Comparison of ENCODE assay signal across 17 cellular contexts in the genomic region with DNA sequence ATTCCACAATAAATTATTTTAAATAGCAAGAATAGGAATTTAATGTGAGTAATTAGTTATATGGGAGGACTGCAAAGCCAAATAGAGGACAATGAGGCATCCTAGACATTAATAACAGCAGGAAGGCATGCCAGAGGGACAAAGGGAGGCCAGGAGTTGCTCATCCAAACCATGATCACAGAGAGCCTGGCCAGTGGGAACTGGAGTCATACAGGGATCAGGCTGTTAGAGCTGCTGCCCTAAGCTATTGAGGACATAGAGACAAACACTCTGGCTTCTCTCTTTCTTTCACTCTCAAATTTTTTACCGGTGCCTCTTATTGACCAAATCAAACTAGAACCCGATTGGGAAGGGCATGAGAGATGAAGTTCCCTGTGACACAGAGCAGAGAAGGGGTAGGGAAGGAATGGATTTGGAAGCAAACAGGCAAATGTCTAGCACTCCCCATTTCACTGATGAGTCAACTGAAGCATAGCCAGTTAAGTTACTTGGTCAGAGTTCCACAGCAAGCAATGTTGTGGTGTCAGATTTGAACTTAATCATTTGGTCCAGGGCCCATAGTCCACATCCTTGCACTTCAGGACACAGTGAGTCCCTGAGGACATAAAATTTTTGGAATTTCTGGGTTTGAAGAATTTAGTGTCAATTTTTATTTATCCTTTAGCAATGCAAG. TPM values are rescaled to one million over a fixed set of nuclear protein-coding genes. Genes with fewer than 3 reads are reported as not detected.
DNase-seq lines count a peak whose midpoint lies in the region; ATAC-seq and TF ChIP-seq lines count a peak whose summit lies in the region.
"Had no signal": no experiment of that assay in that cellular context is flagged by ENCODE, and none has a peak within 500 bp of the region (broad histone marks: within the 10 kb centered on the region; RNA-seq: fewer than 3 reads in every experiment).

No MANE protein-coding gene starts in this region.

- peaks cover 21% of the 10 kb centered on the region; the same call in 1 of the 2 replicates for H3F3A ChIP-seq in PC-9 (ENCODE audit: insufficient read depth, low read depth)

- intact Hi-C loops in PC-9 (cut with micrococcal nuclease; ENCODE audit: unreplicated experiment), result no loop called here

- H3K9ac ChIP-seq in neuronal stem cell (ENCODE audit: low read depth, low read length, poor library complexity), result no peak overlapping the region

- H4K91ac ChIP-seq in neuronal stem cell (ENCODE audit: low read depth, low read length, poor library complexity), result no peak overlapping the region

- H3K4me1 ChIP-seq in PC-9 (replicated peaks; ENCODE audit: insufficient read depth) (peaks cover 36% of the 10 kb centered on the region), neuronal stem cell (ENCODE audit: control insufficient read depth in 2 of 2, insufficient read depth in 1 of 2, low read depth in 1 of 2, low read length in 2 of 2) (no peaks in the 10 kb centered on the region)
- no peaks in the 10 kb centered on the region for H3K4me1 ChIP-seq in effector memory CD4-positive, alpha-beta T cell (ENCODE audit: control insufficient read depth, insufficient read depth, low read length, poor library complexity, severe bottlenecking)
- H3K4me1 ChIP-seq: transverse colon had no signal

- H3K23ac ChIP-seq in neuronal stem cell (ENCODE audit: low read depth, low read length, poor library complexity), result no peak overlapping the region

- no peaks in the 10 kb centered on the region for H3K79me2 ChIP-seq in PC-9 (ENCODE audit: low read depth)

- no peaks in the 10 kb centered on the region for H3K9me2 ChIP-seq in PC-9 (ENCODE audit: insufficient read depth)

- H3K27me3 ChIP-seq in PC-9 (ENCODE audit: insufficient read depth, low read depth) (no peaks in the 10 kb centered on the region), neuronal stem cell (ENCODE audit: control insufficient read depth in 3 of 3, insufficient read depth in 3 of 3, low read depth in 1 of 3, low read length in 3 of 3) (no peaks in the 10 kb centered on the region)
- no peaks in the 10 kb centered on the region for H3K27me3 ChIP-seq in effector memory CD4-positive, alpha-beta T cell (replicated peaks; ENCODE audit: control insufficient read depth, insufficient read depth, low read length, poor library complexity, severe bottlenecking)
- H3K27me3 ChIP-seq: SJSA1, transverse colon had no signal

- H3K27ac ChIP-seq in PC-9, result 0 out of 2 replicates have a peak overlapping the region, but pooled peaks have one; percentile 36
- H3K27ac ChIP-seq in neuronal stem cell (replicated peaks; ENCODE audit: low read length), result no peak overlapping the region
- no peak overlapping the region for H3K27ac ChIP-seq in effector memory CD4-positive, alpha-beta T cell (ENCODE audit: insufficient read depth, low read length, poor library complexity, severe bottlenecking)
- H3K27ac ChIP-seq: SJSA1, transverse colon had no signal

- H3K4me3 ChIP-seq in PC-9 (no peak overlapping the region), neuronal stem cell (ENCODE audit: low read length in 2 of 2) (no peak overlapping the region)
- H3K4me3 ChIP-seq in effector memory CD4-positive, alpha-beta T cell (ENCODE audit: insufficient read depth, low read depth, low read length, poor library complexity, severe bottlenecking), result no peak overlapping the region
- H3K4me3 ChIP-seq: SJSA1, transverse colon had no signal

- no CpG with 5 or more reads among the region's 2 CpGs for WGBS in neuronal stem cell (ENCODE audit: extremely low coverage in 2 of 2, insufficient read length in 2 of 2, insufficient replicate concordance in 1 of 2), 2 donors

- no peak overlapping the region for H2BK120ac ChIP-seq in neuronal stem cell (ENCODE audit: low read depth, low read length)

- no peak overlapping the region for H2BK15ac ChIP-seq in neuronal stem cell (ENCODE audit: low read length)

- peaks cover 19% of the 10 kb centered on the region for H3K9me3 ChIP-seq in PC-9 (ENCODE audit: insufficient read depth, low read depth)
- H3K9me3 ChIP-seq in neuronal stem cell (replicated peaks in 1 of 2; ENCODE audit: control insufficient read depth in 2 of 2, insufficient read depth in 1 of 2, low read depth in 1 of 2, low read length in 2 of 2), result no peaks in the 10 kb centered on the region
- H3K9me3 ChIP-seq in effector memory CD4-positive, alpha-beta T cell (ENCODE audit: control insufficient read depth, low read length), result no peaks in the 10 kb centered on the region
- H3K9me3 ChIP-seq: SJSA1, transverse colon had no signal

- no peak overlapping the region for H2BK12ac ChIP-seq in neuronal stem cell (ENCODE audit: low read length)

- CTCF ChIA-PET in PC-9 (lab: Charles Lee) (no interaction called here), GM10248 (lab: Yijun Ruan, JAX) (interaction anchor here (1.6 kb wide), 1 partner anchor 46 kb away, joined by 3 read pairs; no protein-coding TSS in a partner anchor)

- peak; percentile 73 for DNase-seq in ELR (ENCODE audit: low read depth)
- DNase-seq in PC-9, result peak in 1 of 2 experiments; percentile 48
- no peak for DNase-seq in neuronal stem cell (ENCODE audit: low spot score)
- no peak for DNase-seq in GM10248 (ENCODE audit: extremely low spot score)
- no peak for DNase-seq in effector memory CD4-positive, alpha-beta T cell
- no peak for DNase-seq in GM10266 (ENCODE audit: extremely low spot score)
- DNase-seq: activated CD4-positive, alpha-beta memory T cell treated with anti-CD3 and anti-CD28 coated beads, Interleukin-2, amount 10 ng/mL, durations not matched to agents 7 days and 5 days; anterior cingulate cortex; effector CD4-positive, alpha-beta T cell; left cardiac atrium; NCI-H1417 treated with DMSO at 0.1 percent for 48 hours; NCI-H345; transverse colon had no signal

- H3K4me2 ChIP-seq in PC-9 (no peak overlapping the region), neuronal stem cell (ENCODE audit: insufficient read depth, low read length, poor library complexity, severe bottlenecking) (no peak overlapping the region)

- H3K18ac ChIP-seq in neuronal stem cell (ENCODE audit: low read length), result no peak overlapping the region

- H2AK5ac ChIP-seq in neuronal stem cell (ENCODE audit: low read depth, low read length), result no peak overlapping the region

- ATAC-seq in esophagus mucosa (peak; percentile 63), HG02588 (IDR thresholded peaks at IDR 0.05; ENCODE audit: unreplicated experiment) (no peak)
- ATAC-seq: left cardiac atrium had no signal

- H3K14ac ChIP-seq in neuronal stem cell (ENCODE audit: low read length), result no peak overlapping the region

- no peaks in the 10 kb centered on the region for H3K79me1 ChIP-seq in neuronal stem cell (ENCODE audit: low read depth, low read length)

- no peak overlapping the region for H4K8ac ChIP-seq in neuronal stem cell (ENCODE audit: low read depth, low read length)

- no peak overlapping the region for H2BK5ac ChIP-seq in neuronal stem cell (ENCODE audit: low read length)

- TF ChIP-seq CTCF in PC-9 (conservative IDR thresholded peaks at IDR 0.05) (no peak), GM10248 (IDR thresholded peaks at IDR 0.05; ENCODE audit: control extremely low read depth, extremely low read depth, low read depth, missing control alignments) (no peak), GM10266 (IDR thresholded peaks at IDR 0.05; ENCODE audit: control insufficient read depth, insufficient read depth, low read depth, missing control alignments) (no peak)

- H4K20me1 ChIP-seq in PC-9 (ENCODE audit: insufficient read depth), result no peaks in the 10 kb centered on the region

- H2AFZ ChIP-seq in PC-9 (peak overlapping the region; percentile 59; the same call in 1 of the 2 replicates), neuronal stem cell (ENCODE audit: low read length) (peak overlapping the region; percentile 24)

- BruUV-seq in PC-9 (replicated peaks; lab: Mats Ljungman, UMichigan), result no TSS peak

- H3K4ac ChIP-seq in neuronal stem cell (ENCODE audit: low read length), result no peak overlapping the region

- H3K36me3 ChIP-seq in PC-9 (ENCODE audit: low read depth), result no peaks in the 10 kb centered on the region
- H3K36me3 ChIP-seq in neuronal stem cell (replicated peaks in 1 of 2; ENCODE audit: control insufficient read depth in 2 of 2, insufficient read depth in 2 of 2, low read length in 2 of 2), result no peaks in the 10 kb centered on the region
- H3K36me3 ChIP-seq in effector memory CD4-positive, alpha-beta T cell (ENCODE audit: control insufficient read depth, insufficient read depth, low read length), result no peaks in the 10 kb centered on the region
- H3K36me3 ChIP-seq: SJSA1, transverse colon had no signal

- POLR2A ChIA-PET in PC-9 (lab: Charles Lee; ENCODE audit: unreplicated experiment), result no interaction called here
- POLR2A ChIA-PET in GM10248 (lab: Yijun Ruan, JAX), result interaction anchor here (0.7 kb wide), 1 partner anchor 293 kb away, joined by 5 read pairs; no protein-coding TSS in a partner anchor

RNA-seq across cellular contexts. Expression of a gene that starts 17.9 kb away (rescaled TPM):
- total RNA-seq in PC-9 (2021) (7.1 and 16.4 TPM in 2 replicates), esophagus mucosa (0.28 TPM)
- 1.1 TPM for polyA plus RNA-seq in neuronal stem cell (2013, experiment 1 of 2)
- polyA plus RNA-seq in neuronal stem cell (2013, experiment 2 of 2), result 0.90 TPM
- polyA plus RNA-seq: CD14-positive monocyte had no signal
